In genomic region chr3:194042947-194043346, GRCh38 we compare ENCODE assay signal across 17 cellular contexts.
DNase-seq lines count a peak whose midpoint lies in the region; ATAC-seq and TF ChIP-seq lines count a peak whose summit lies in the region.
"Had no signal": no experiment of that assay in that cellular context is flagged by ENCODE, and none has a peak within 500 bp of the region (broad histone marks: within the 10 kb centered on the region; RNA-seq: fewer than 3 reads in every experiment).

No MANE protein-coding gene starts in this region.

- H4K20me1 ChIP-seq in PC-3 (ENCODE audit: low read length) = no peaks in the 10 kb centered on the region

- H3K79me2 ChIP-seq in PC-3 (ENCODE audit: low read length) = no peaks in the 10 kb centered on the region
- H3K79me2 ChIP-seq: hepatocyte had no signal

- no peaks in the 10 kb centered on the region for H3K9me2 ChIP-seq in PC-3 (replicated peaks; ENCODE audit: low read length)

- no peak overlapping the region for H2AFZ ChIP-seq in PC-3 (ENCODE audit: low read length)
- H2AFZ ChIP-seq: hepatocyte had no signal

- ATAC-seq in PC-3 (peak; percentile 82), GM21717 (IDR thresholded peaks at IDR 0.05; ENCODE audit: unreplicated experiment) (no peak), GM19467 (IDR thresholded peaks at IDR 0.05; ENCODE audit: unreplicated experiment) (no peak), GM19452 (IDR thresholded peaks at IDR 0.05; ENCODE audit: unreplicated experiment) (no peak)
- ATAC-seq: activated T-helper 17 cell treated with anti-CD3 and anti-CD28 coated beads, Interleukin-2, amount 50 U/mL, for 72 hours had no signal

- intact Hi-C loops in PC-3 (cut with micrococcal nuclease) = no loop called here

- no peaks in the 10 kb centered on the region for H3F3A ChIP-seq in PC-3 (ENCODE audit: low read length, unreplicated experiment)

- H3K36me3 ChIP-seq in PC-3 (ENCODE audit: low read depth, low read length) = no peaks in the 10 kb centered on the region
- H3K36me3 ChIP-seq: spleen had no signal

- POLR2A ChIA-PET in PC-3 (lab: Charles Lee; ENCODE audit: unreplicated experiment) = interaction anchor here (0.6 to 0.7 kb wide), 3 partner anchors 81 to 254 kb away, joined by 3 to 6 read pairs (median 4); no protein-coding TSS in a partner anchor

- DNase-seq in GM04503 (ENCODE audit: low read depth) (peak; percentile 33), PC-3 (peak; percentile 89), dedifferentiated amniotic fluid mesenchymal stem cell (ENCODE audit: extremely low spot score) (peak; percentile 18), non-pigmented ciliary epithelial cell (ENCODE audit: low read depth) (peak; percentile 63), hepatic stellate cell (ENCODE audit: low spot score) (no peak)
- DNase-seq: activated CD4-positive, alpha-beta memory T cell treated with anti-CD3 and anti-CD28 coated beads for 36 hours; COR-L47; NCI-H1105; NCI-H446 treated with DMSO at 0.1 percent for 48 hours; spleen; substantia nigra had no signal

- no peaks in the 10 kb centered on the region for H3K27me3 ChIP-seq in PC-3 (ENCODE audit: low read length)
- H3K27me3 ChIP-seq: hepatocyte, spleen had no signal

- H3K9me3 ChIP-seq in PC-3 (ENCODE audit: low read length) = no peaks in the 10 kb centered on the region
- H3K9me3 ChIP-seq: spleen had no signal

- no peak for TF ChIP-seq CTCF in PC-3 (conservative IDR thresholded peaks at IDR 0.05; ENCODE audit: low read depth, low read length)

- H3K9ac ChIP-seq in PC-3 (ENCODE audit: low read length) = no peak overlapping the region

- peaks cover 25% of the 10 kb centered on the region for H3K4me1 ChIP-seq in PC-3 (ENCODE audit: insufficient read depth, low read length)

- CTCF ChIA-PET in PC-3 (lab: Charles Lee) = no interaction called here

- H3K4me3 ChIP-seq in PC-3 (ENCODE audit: low read length) = no peak overlapping the region
- H3K4me3 ChIP-seq: hepatocyte, spleen had no signal

- H3K27ac ChIP-seq in PC-3 (ENCODE audit: low read length) = peak overlapping the region; percentile 24
- H3K27ac ChIP-seq: RWPE1, spleen had no signal

- H3K4me2 ChIP-seq in PC-3 (ENCODE audit: low read length) = peak overlapping the region; percentile 62
- H3K4me2 ChIP-seq: hepatocyte had no signal

- no TSS peak for BruUV-seq in PC-3 (replicated peaks; lab: Mats Ljungman, UMichigan)
